Comparison of ENCODE assay signal across 20 cellular contexts in genomic region chr2:171287606-171288005, GRCh38.
DNase-seq lines count a peak whose midpoint lies in the region; ATAC-seq and TF ChIP-seq lines count a peak whose summit lies in the region.
"Had no signal": no experiment of that assay in that cellular context is flagged by ENCODE, and none has a peak within 500 bp of the region (broad histone marks: within the 10 kb centered on the region; RNA-seq: fewer than 3 reads in every experiment).

No MANE protein-coding gene starts in this region.

- no peak overlapping the region for H2BK15ac ChIP-seq in neuronal stem cell (ENCODE audit: low read length)

- TF ChIP-seq CTCF in epithelial cell of esophagus (IDR thresholded peaks at IDR 0.05; ENCODE audit: insufficient read depth, low read depth, low read length, missing control alignments): no peak

- no peaks in the 10 kb centered on the region for H3K36me3 ChIP-seq in neuronal stem cell (replicated peaks in 1 of 2; ENCODE audit: control insufficient read depth in 2 of 2, insufficient read depth in 2 of 2, low read length in 2 of 2)
- H3K36me3 ChIP-seq: neutrophil, right atrium auricular region had no signal

- no peak overlapping the region for H3K14ac ChIP-seq in neuronal stem cell (ENCODE audit: low read length)

- no peak overlapping the region for H4K8ac ChIP-seq in neuronal stem cell (ENCODE audit: low read depth, low read length)

- H3K9me3 ChIP-seq in neuronal stem cell (replicated peaks in 1 of 2; ENCODE audit: control insufficient read depth in 2 of 2, insufficient read depth in 1 of 2, low read depth in 1 of 2, low read length in 2 of 2): no peaks in the 10 kb centered on the region
- H3K9me3 ChIP-seq: A549, neutrophil, right atrium auricular region had no signal

- no peak overlapping the region for H3K4me3 ChIP-seq in epithelial cell of esophagus (ENCODE audit: low read length)
- no peak overlapping the region for H3K4me3 ChIP-seq in neuronal stem cell (ENCODE audit: low read length in 2 of 2)
- H3K4me3 ChIP-seq: A549, right atrium auricular region had no signal

- H3K9ac ChIP-seq in neuronal stem cell (ENCODE audit: low read depth, low read length, poor library complexity): no peak overlapping the region

- H3K4me2 ChIP-seq in neuronal stem cell (ENCODE audit: insufficient read depth, low read length, poor library complexity, severe bottlenecking): no peak overlapping the region
- H3K4me2 ChIP-seq: A549 had no signal

- no peak overlapping the region for H2BK5ac ChIP-seq in neuronal stem cell (ENCODE audit: low read length)

- no peaks in the 10 kb centered on the region for H3K9me3 Mint-ChIP-seq in effector memory CD8-positive, alpha-beta T cell
- H3K9me3 Mint-ChIP-seq: activated T-helper 1 cell treated with anti-CD3 and anti-CD28 coated beads, Interleukin-12 subunit alpha, Interleukin-12 subunit beta, Interleukin-2, Interleukin-4 antibody, amounts not matched to agents 30 ng/mL and 10 ng/mL and 1 ng/mL, durations not matched to agents 14 hours and 24 hours and 36 hours; CD4-positive, alpha-beta memory T cell; T-cell had no signal

- DNase-seq in NCI-H2196 (lab: John Stamatoyannopoulos, UW; ENCODE audit: unreplicated experiment): peak; percentile 10
- no peak for DNase-seq in NCI-H2196 treated with DMSO at 0.1 percent for 48 hours (lab: John Stamatoyannopoulos, UW; ENCODE audit: unreplicated experiment)
- peak; percentile 10 for DNase-seq in NCI-H146 treated with DMSO at 0.1 percent for 48 hours (lab: John Stamatoyannopoulos, UW; ENCODE audit: unreplicated experiment)
- peak; percentile 52 for DNase-seq in epithelial cell of esophagus (ENCODE audit: low read depth)
- DNase-seq in neuronal stem cell (ENCODE audit: low spot score): no peak
- no peak for DNase-seq in hepatic stellate cell (ENCODE audit: low spot score)
- no peak for DNase-seq in effector memory CD8-positive, alpha-beta T cell
- DNase-seq: activated CD8-positive, alpha-beta T cell treated with anti-CD3 and anti-CD28 coated beads, Interleukin-2, amount 10 ng/mL, durations not matched to agents 7 days and 5 days; CD4-positive, alpha-beta memory T cell; glutamatergic neuron; KG1; NCI-H1694 treated with DMSO at 0.1 percent for 48 hours; NCI-H526 treated with DMSO at 0.1 percent for 48 hours; RPMI8226; T-cell had no signal

- H3K36me3 Mint-ChIP-seq in effector memory CD8-positive, alpha-beta T cell (ENCODE audit: insufficient read depth): no peaks in the 10 kb centered on the region
- H3K36me3 Mint-ChIP-seq: CD4-positive, alpha-beta memory T cell; T-cell had no signal

- H4K91ac ChIP-seq in neuronal stem cell (ENCODE audit: low read depth, low read length, poor library complexity): no peak overlapping the region

- no peaks in the 10 kb centered on the region for H3K4me1 Mint-ChIP-seq in effector memory CD8-positive, alpha-beta T cell (ENCODE audit: low read depth in 2 of 2)
- H3K4me1 Mint-ChIP-seq: CD4-positive, alpha-beta memory T cell; T-cell had no signal

- H3K27me3 ChIP-seq in neuronal stem cell (ENCODE audit: control insufficient read depth in 3 of 3, insufficient read depth in 3 of 3, low read depth in 1 of 3, low read length in 3 of 3): no peaks in the 10 kb centered on the region
- H3K27me3 ChIP-seq: neutrophil, right atrium auricular region had no signal

- no peak overlapping the region for H3K23ac ChIP-seq in neuronal stem cell (ENCODE audit: low read depth, low read length, poor library complexity)

- H3K4me3 Mint-ChIP-seq in effector memory CD8-positive, alpha-beta T cell: no peak overlapping the region
- H3K4me3 Mint-ChIP-seq: activated CD8-positive, alpha-beta T cell treated with anti-CD3 and anti-CD28 coated beads, Interleukin-2, amount 10 ng/mL, durations not matched to agents 7 days and 5 days; activated T-helper 1 cell treated with anti-CD3 and anti-CD28 coated beads, Interleukin-12 subunit alpha, Interleukin-12 subunit beta, Interleukin-2, Interleukin-4 antibody, amounts not matched to agents 30 ng/mL and 10 ng/mL and 1 ng/mL, durations not matched to agents 14 hours and 24 hours and 36 hours; CD4-positive, alpha-beta memory T cell; T-cell had no signal

- H3K79me1 ChIP-seq in neuronal stem cell (ENCODE audit: low read depth, low read length): no peaks in the 10 kb centered on the region

- no peak overlapping the region for H3K27ac Mint-ChIP-seq in effector memory CD8-positive, alpha-beta T cell
- H3K27ac Mint-ChIP-seq: activated CD8-positive, alpha-beta T cell treated with anti-CD3 and anti-CD28 coated beads, Interleukin-2, amount 10 ng/mL, durations not matched to agents 7 days and 5 days; activated T-helper 1 cell treated with anti-CD3 and anti-CD28 coated beads, Interleukin-12 subunit alpha, Interleukin-12 subunit beta, Interleukin-2, Interleukin-4 antibody, amounts not matched to agents 30 ng/mL and 10 ng/mL and 1 ng/mL, durations not matched to agents 14 hours and 24 hours and 36 hours; CD4-positive, alpha-beta memory T cell; T-cell had no signal

- H3K27me3 Mint-ChIP-seq in effector memory CD8-positive, alpha-beta T cell: peaks cover 0 to 8% of the 10 kb centered on the region in 2 donors
- H3K27me3 Mint-ChIP-seq: T-cell had no signal

- H3K4ac ChIP-seq in neuronal stem cell (ENCODE audit: low read length): no peak overlapping the region

- WGBS in neuronal stem cell (ENCODE audit: extremely low coverage in 2 of 2, insufficient read length in 2 of 2, insufficient replicate concordance in 1 of 2), 2 donors: no CpG with 5 or more reads among the region's 4 CpGs

- ATAC-seq in HG02642 (IDR thresholded peaks at IDR 0.05; ENCODE audit: poor library complexity, unreplicated experiment): no peak
- ATAC-seq in effector memory CD8-positive, alpha-beta T cell (replicated peaks): no peak
- ATAC-seq: A549; activated CD8-positive, alpha-beta T cell treated with anti-CD3 and anti-CD28 coated beads, Interleukin-2, amount 10 ng/mL, durations not matched to agents 7 days and 5 days; T-cell had no signal

- H2AK5ac ChIP-seq in neuronal stem cell (ENCODE audit: low read depth, low read length): no peak overlapping the region

- peak overlapping the region; percentile 69 for H2AFZ ChIP-seq in neuronal stem cell (ENCODE audit: low read length)

- no peak overlapping the region for H3K18ac ChIP-seq in neuronal stem cell (ENCODE audit: low read length)

- H2BK120ac ChIP-seq in neuronal stem cell (ENCODE audit: low read depth, low read length): no peak overlapping the region

- peaks cover 3 to 5% of the 10 kb centered on the region in 2 donors for H3K4me1 ChIP-seq in neuronal stem cell (ENCODE audit: control insufficient read depth in 2 of 2, insufficient read depth in 1 of 2, low read depth in 1 of 2, low read length in 2 of 2)
- H3K4me1 ChIP-seq: A549, right atrium auricular region had no signal

- no peak overlapping the region for H3K27ac ChIP-seq in neuronal stem cell (replicated peaks; ENCODE audit: low read length)
- H3K27ac ChIP-seq: neutrophil, right atrium auricular region had no signal

- H2BK12ac ChIP-seq in neuronal stem cell (ENCODE audit: low read length): no peak overlapping the region

Comparison
In these comparisons a context has a peak if more than half of its experiments do, and no peak if none do; other contexts are left out.
1. DNase-seq: peak in NCI-H2196 (single experiment), NCI-H146 treated with DMSO at 0.1 percent for 48 hours (single experiment) and epithelial cell of esophagus (single experiment); none in NCI-H2196 treated with DMSO at 0.1 percent for 48 hours (single experiment), neuronal stem cell (single experiment), hepatic stellate cell (single experiment) and effector memory CD8-positive, alpha-beta T cell (0 of 3).